Comparison of ENCODE assay signal across 8 cellular contexts in genomic region chr22:36334081-36334831, GRCh38. TPM values are rescaled to one million over a fixed set of nuclear protein-coding genes. Genes with fewer than 3 reads are reported as not detected.
DNase-seq lines count a peak whose midpoint lies in the region; ATAC-seq lines count a peak whose summit lies in the region.

No MANE protein-coding gene starts in this region.

- H3K27me3 ChIP-seq in stomach smooth muscle (ENCODE audit: control insufficient read depth in 1 of 2, insufficient read depth in 2 of 2, low read length in 2 of 2): no peaks in the 10 kb centered on the region
- H3K27me3 ChIP-seq in SJCRH30: no peaks in the 10 kb centered on the region

- intact Hi-C loops in Right ventricle myocardium inferior (cut with DNase I): no loop called here
- intact Hi-C loops in left cardiac atrium (cut with DNase I): loop anchor here (5.0 kb wide), 2 partner anchors 33 to 53 kb away; partner anchors contain the start of gene MYH9 (in 1 of the 2)

- peak overlapping the region; percentile 98 for H3K27ac Mint-ChIP-seq in activated T-helper 17 cell treated with anti-CD3 and anti-CD28 coated beads, Interleukin-2, amount 50 U/mL, for 72 hours

- peak overlapping the region; percentile 73 to 76 for H3K9ac ChIP-seq in stomach smooth muscle (ENCODE audit: low read length in 2 of 2)

- no peak for ATAC-seq in Right ventricle myocardium inferior
- no peak for ATAC-seq in left cardiac atrium
- no peak for ATAC-seq in activated T-helper 17 cell treated with anti-CD3 and anti-CD28 coated beads, Interleukin-2, amount 50 U/mL, for 72 hours (replicated peaks)
- ATAC-seq in HG03039 (IDR thresholded peaks at IDR 0.05; ENCODE audit: unreplicated experiment): no peak

- no peaks in the 10 kb centered on the region for H3K9me3 Mint-ChIP-seq in activated T-helper 17 cell treated with anti-CD3 and anti-CD28 coated beads, Interleukin-2, amount 50 U/mL, for 72 hours

- peak overlapping the region; percentile 97 for H3K4me3 Mint-ChIP-seq in activated T-helper 17 cell treated with anti-CD3 and anti-CD28 coated beads, Interleukin-2, amount 50 U/mL, for 72 hours

- DNase-seq in Right ventricle myocardium inferior (ENCODE audit: missing footprints) (peak; percentile 81), left cardiac atrium (no peak), iPS-NIHi7 (ENCODE audit: extremely low spot score) (peak; percentile 55), OCI-M2 (lab: John Stamatoyannopoulos, UW; ENCODE audit: unreplicated experiment) (no peak), SJCRH30 (no peak)

- H3K27ac ChIP-seq in stomach smooth muscle (ENCODE audit: low read length) (peak overlapping the region; percentile 99), SJCRH30 (no peak overlapping the region)

- peaks cover 81% of the 10 kb centered on the region for H3K4me1 Mint-ChIP-seq in activated T-helper 17 cell treated with anti-CD3 and anti-CD28 coated beads, Interleukin-2, amount 50 U/mL, for 72 hours

- H3K4me1 ChIP-seq in stomach smooth muscle (ENCODE audit: control insufficient read depth, insufficient read depth, low read length): peaks cover 98% of the 10 kb centered on the region
- peaks cover 60% of the 10 kb centered on the region for H3K4me1 ChIP-seq in SJCRH30

- peaks cover 100% of the 10 kb centered on the region for H3K36me3 Mint-ChIP-seq in activated T-helper 17 cell treated with anti-CD3 and anti-CD28 coated beads, Interleukin-2, amount 50 U/mL, for 72 hours (ENCODE audit: low read depth)

- no peaks in the 10 kb centered on the region for H3K27me3 Mint-ChIP-seq in activated T-helper 17 cell treated with anti-CD3 and anti-CD28 coated beads, Interleukin-2, amount 50 U/mL, for 72 hours

- H3K9me3 ChIP-seq in stomach smooth muscle (ENCODE audit: control insufficient read depth in 2 of 2, low read length in 2 of 2) (no peaks in the 10 kb centered on the region), SJCRH30 (replicated peaks) (no peaks in the 10 kb centered on the region)

- H3K36me3 ChIP-seq in stomach smooth muscle (ENCODE audit: control insufficient read depth in 2 of 2, insufficient read depth in 2 of 2, low read length in 2 of 2) (peaks cover 30 to 38% of the 10 kb centered on the region in 2 donors), SJCRH30 (peaks cover 58% of the 10 kb centered on the region)

- peak overlapping the region in 1 of 2 donors; percentile 29 for H3K4me3 ChIP-seq in stomach smooth muscle (ENCODE audit: low read length in 2 of 2)
- no peak overlapping the region for H3K4me3 ChIP-seq in SJCRH30

RNA-seq across cellular contexts. Expression of gene MYH9, which starts 53.5 kb away (rescaled TPM):
- 180 TPM for total RNA-seq in Right ventricle myocardium inferior
- 100 to 1,000 TPM; 225 to 367 TPM for total RNA-seq in left cardiac atrium
- 100 to 1,000 TPM; 782 to 800 TPM for total RNA-seq in activated T-helper 17 cell treated with anti-CD3 and anti-CD28 coated beads, Interleukin-2, amount 50 U/mL, for 72 hours
- 151 TPM in 2 replicates for total RNA-seq in SJCRH30 (2014; rRNA removed; shearing (Covaris generic))

Comparison
In these comparisons a context has a peak if more than half of its experiments do, and no peak if none do; other contexts are left out.
1. DNase-seq: peak in Right ventricle myocardium inferior (single experiment) and iPS-NIHi7 (single experiment); none in left cardiac atrium (single experiment), OCI-M2 (single experiment) and SJCRH30 (0 of 2).